26 cellular contexts compared by ENCODE assay signal in the genomic region with DNA sequence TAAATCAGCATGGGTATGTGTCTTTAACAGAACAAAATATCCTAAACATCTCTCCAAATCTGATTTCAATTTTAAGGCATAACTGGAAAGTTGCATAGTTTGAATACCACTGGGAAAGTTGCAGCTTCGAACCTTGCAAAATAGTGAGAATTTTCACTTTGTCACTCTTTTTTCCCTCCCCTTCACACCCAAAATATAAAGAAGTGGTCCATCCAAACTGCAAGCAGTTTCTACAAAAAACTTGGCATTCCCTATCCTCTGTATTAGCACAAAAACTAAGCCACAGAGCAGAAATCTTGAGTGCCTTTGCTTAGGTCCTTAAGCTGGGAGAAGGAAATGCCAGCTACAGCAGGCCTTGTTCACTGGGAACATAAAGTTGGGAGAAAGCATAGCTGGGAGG.
DNase-seq lines count a peak whose midpoint lies in the region; ATAC-seq, FAIRE-seq and TF ChIP-seq lines count a peak whose summit lies in the region.
"Had no signal": no experiment of that assay in that cellular context is flagged by ENCODE, and none has a peak within 500 bp of the region (broad histone marks: within the 10 kb centered on the region; RNA-seq: fewer than 3 reads in every experiment).

No MANE protein-coding gene starts in this region.

- H3K27me3 Mint-ChIP-seq in GM23338 (ENCODE audit: insufficient read depth, low read depth, poor library complexity): peaks cover 4% of the 10 kb centered on the region
- H3K27me3 Mint-ChIP-seq in endodermal cell (ENCODE audit: insufficient read depth): no peaks in the 10 kb centered on the region

- no peaks in the 10 kb centered on the region for H3K36me3 ChIP-seq in GM23338 (ENCODE audit: insufficient read depth)
- no peaks in the 10 kb centered on the region for H3K36me3 ChIP-seq in esophagus squamous epithelium
- no peaks in the 10 kb centered on the region for H3K36me3 ChIP-seq in sigmoid colon
- no peaks in the 10 kb centered on the region for H3K36me3 ChIP-seq in endodermal cell (ENCODE audit: control insufficient read depth, insufficient read depth, low read length)
- H3K36me3 ChIP-seq: left lung had no signal

- 90% methylated on average over 1 of the region's 1 CpG for WGBS in A549 (ENCODE audit: missing lambda C conversion rate)
- 65 to 68% methylated on average over 1 of the region's 1 CpG for WGBS in esophagus squamous epithelium, 2 donors
- WGBS in sigmoid colon, 2 donors: 91 to 94% methylated on average over 1 of the region's 1 CpG
- WGBS in endodermal cell (ENCODE audit: insufficient coverage in 1 of 2, insufficient read length in 1 of 2), 2 experiments: 78 to 91% methylated on average over 1 of the region's 1 CpG

- TF ChIP-seq CTCF in A549 (IDR thresholded peaks at IDR 0.05) (no peak), GM23338 (conservative IDR thresholded peaks at IDR 0.05; ENCODE audit: low read depth in 2 of 2) (no peak), esophagus squamous epithelium (IDR thresholded peaks at IDR 0.05) (no peak), sigmoid colon (IDR thresholded peaks at IDR 0.05) (no peak), endodermal cell (conservative IDR thresholded peaks at IDR 0.05) (no peak)

- no peak overlapping the region for H3K9ac ChIP-seq in endodermal cell (ENCODE audit: extremely low read depth, low read length, poor library complexity, severe bottlenecking)

- peak overlapping the region; percentile 25; the same call in 1 of the 2 replicates for H2AFZ ChIP-seq in GM23338
- H2AFZ ChIP-seq: hepatocyte had no signal

- TF ChIP-seq RAD21 in A549 (conservative IDR thresholded peaks at IDR 0.05 in 1 of 2, IDR thresholded peaks at IDR 0.05 in 1 of 2): no peak

- H3K27me3 ChIP-seq in GM23338 (ENCODE audit: insufficient read depth) (no peaks in the 10 kb centered on the region), esophagus squamous epithelium (peaks cover 0 to 18% (median 0%) of the 10 kb centered on the region in 4 donors), sigmoid colon (peaks cover 0 to 20% (median 5%) of the 10 kb centered on the region in 3 donors), endodermal cell (ENCODE audit: control insufficient read depth, insufficient read depth, low read length, poor library complexity, severe bottlenecking) (no peaks in the 10 kb centered on the region)
- H3K27me3 ChIP-seq: left lung had no signal

- H3K4me1 ChIP-seq in A549 (peaks cover 62% of the 10 kb centered on the region), GM23338 (ENCODE audit: insufficient read depth) (peaks cover 62% of the 10 kb centered on the region), esophagus squamous epithelium (peaks cover 0 to 21% (median 3%) of the 10 kb centered on the region in 3 donors), sigmoid colon (peaks cover 0 to 4% (median 0%) of the 10 kb centered on the region in 4 donors), endodermal cell (ENCODE audit: control insufficient read depth, insufficient read depth, low read length) (peaks cover 6% of the 10 kb centered on the region)
- H3K4me1 ChIP-seq: left lung had no signal

- H3K9me3 ChIP-seq in A549 (no peaks in the 10 kb centered on the region), esophagus squamous epithelium (no peaks in the 10 kb centered on the region), sigmoid colon (no peaks in the 10 kb centered on the region), endodermal cell (ENCODE audit: control insufficient read depth, low read length) (no peaks in the 10 kb centered on the region)
- H3K9me3 ChIP-seq: left lung had no signal

- TF ChIP-seq EP300 in A549 (IDR thresholded peaks at IDR 0.05): no peak
- TF ChIP-seq EP300 in sigmoid colon (IDR thresholded peaks at IDR 0.05): no peak

- H3K4me2 ChIP-seq in A549 (no peak overlapping the region), GM23338 (0 out of 2 replicates have a peak overlapping the region, but pooled peaks have one; percentile 25)
- H3K4me2 ChIP-seq: hepatocyte had no signal

- CTCF ChIA-PET in A549 (lab: Yijun Ruan, JAX): interaction anchor here (0.7 to 15.1 kb wide), 3 partner anchors 8 to 433 kb away, joined by 3 to 461 read pairs (median 3); a partner anchor contains a TSS

- TF ChIP-seq POLR2A in A549 (IDR thresholded peaks at IDR 0.05; ENCODE audit: low read length) (no peak), esophagus squamous epithelium (IDR thresholded peaks at IDR 0.05) (no peak), sigmoid colon (IDR thresholded peaks at IDR 0.05) (no peak)

- peaks cover 5% of the 10 kb centered on the region; the same call in 1 of the 2 replicates for H3K9me2 ChIP-seq in GM23338 (ENCODE audit: insufficient read depth)

- H3K27ac ChIP-seq in A549 (peak overlapping the region; percentile 26 to 59; a peak in 4 of 6 replicates), GM23338 (ENCODE audit: low read depth) (no peak overlapping the region), esophagus squamous epithelium (peak overlapping the region in 3 of 4 donors; percentile 38 to 68 (median 53)), sigmoid colon (peak overlapping the region; percentile 39 to 59 (median 48)), endodermal cell (ENCODE audit: low read depth, low read length) (no peak overlapping the region)
- H3K27ac ChIP-seq: hepatocyte, left lung had no signal

- no peak overlapping the region for H3K4me3 Mint-ChIP-seq in GM23338
- H3K4me3 Mint-ChIP-seq in endodermal cell: no peak overlapping the region
- H3K4me3 Mint-ChIP-seq: activated CD4-positive, alpha-beta memory T cell treated with anti-CD3 and anti-CD28 coated beads for 36 hours; brain; CD4-positive, CD25-positive, alpha-beta regulatory T cell; immature natural killer cell had no signal

- H3K79me2 ChIP-seq in GM23338 (replicated peaks; ENCODE audit: insufficient read depth): no peaks in the 10 kb centered on the region
- H3K79me2 ChIP-seq: hepatocyte had no signal

- no peaks in the 10 kb centered on the region for H3K9me3 Mint-ChIP-seq in GM23338
- no peaks in the 10 kb centered on the region for H3K9me3 Mint-ChIP-seq in endodermal cell
- H3K9me3 Mint-ChIP-seq: activated CD4-positive, alpha-beta memory T cell treated with anti-CD3 and anti-CD28 coated beads for 36 hours; CD4-positive, CD25-positive, alpha-beta regulatory T cell; immature natural killer cell had no signal

- POLR2A ChIA-PET in A549 (lab: Yijun Ruan, JAX): interaction anchor here (1.5 kb wide), 1 partner anchor 401 kb away, joined by 4 read pairs; no protein-coding TSS in a partner anchor

- DNase-seq in A549 (ENCODE audit: low read depth in 1 of 2, low spot score in 1 of 2) (no peak), GM23338 (ENCODE audit: low spot score) (no peak), esophagus squamous epithelium (lab: John Stamatoyannopoulos, UW) (no peak), sigmoid colon (no peak), NCI-H1105 treated with DMSO at 0.1 percent for 48 hours (lab: John Stamatoyannopoulos, UW) (no peak), endodermal cell (no peak), NCI-H82 (lab: John Stamatoyannopoulos, UW) (no peak)
- DNase-seq: activated CD4-positive, alpha-beta memory T cell treated with anti-CD3 and anti-CD28 coated beads for 36 hours; activated CD4-positive, CD25-positive, alpha-beta regulatory T cell; activated effector memory CD4-positive, alpha-beta T cell treated with Interleukin-2 at 50 U/mL for 16 hours; CD4-positive, CD25-positive, alpha-beta regulatory T cell; effector memory CD4-positive, alpha-beta T cell; immature natural killer cell; KBM-7; left lung; NCI-H1694 treated with DMSO at 0.1 percent for 48 hours; NCI-H526 treated with DMSO at 0.1 percent for 48 hours; stimulated activated CD4-positive, alpha-beta T cell treated with anti-CD3 and anti-CD28 coated beads, Interleukin-4, amount 100 ng/mL, for 1 hour; stimulated activated naive CD8-positive, alpha-beta T cell treated with anti-CD3 and anti-CD28 coated beads, Interleukin-15, Interleukin-2, amounts not matched to agents 100 U/mL and 50 U/mL, for 24 hours; T1000 had no signal

- no peaks in the 10 kb centered on the region for H4K20me1 ChIP-seq in GM23338 (replicated peaks; ENCODE audit: insufficient read depth)

- no peak for FAIRE-seq in A549 (lab: Jason Lieb, UNC)
- FAIRE-seq: G401.6 had no signal

- H3K4me1 Mint-ChIP-seq in GM23338 (peaks cover 52% of the 10 kb centered on the region), endodermal cell (peaks cover 30% of the 10 kb centered on the region)

- no peak for ATAC-seq in A549
- no peak for ATAC-seq in GM23338
- no peak for ATAC-seq in GM21381 (IDR thresholded peaks at IDR 0.05; ENCODE audit: unreplicated experiment)
- ATAC-seq: left lung; stimulated activated naive CD8-positive, alpha-beta T cell treated with anti-CD3 and anti-CD28 coated beads, Interleukin-15, Interleukin-2, amounts not matched to agents 100 U/mL and 50 U/mL, for 24 hours had no signal

- no peaks in the 10 kb centered on the region for H3K36me3 Mint-ChIP-seq in GM23338 (ENCODE audit: low read depth)
- H3K36me3 Mint-ChIP-seq in endodermal cell (ENCODE audit: low read depth): no peaks in the 10 kb centered on the region
- H3K36me3 Mint-ChIP-seq: activated CD4-positive, alpha-beta memory T cell treated with anti-CD3 and anti-CD28 coated beads for 36 hours; CD4-positive, CD25-positive, alpha-beta regulatory T cell; immature natural killer cell had no signal

- H3K27ac Mint-ChIP-seq in GM23338 (no peak overlapping the region), endodermal cell (no peak overlapping the region)
- H3K27ac Mint-ChIP-seq: activated CD4-positive, alpha-beta memory T cell treated with anti-CD3 and anti-CD28 coated beads for 36 hours; CD4-positive, CD25-positive, alpha-beta regulatory T cell; immature natural killer cell; progenitor cell of endocrine pancreas had no signal

- intact Hi-C loops in esophagus squamous epithelium (cut with DNase I) (no loop called here), sigmoid colon (cut with DNase I) (loop anchor here (5.0 to 10.0 kb wide), 2 partner anchors 622 to 885 kb away; no protein-coding TSS in a partner anchor)

- H3K4me3 ChIP-seq in A549 (no peak overlapping the region), GM23338 (no peak overlapping the region), esophagus squamous epithelium (no peak overlapping the region), sigmoid colon (no peak overlapping the region), endodermal cell (ENCODE audit: low read length) (no peak overlapping the region)
- H3K4me3 ChIP-seq: hepatocyte, left lung, smooth muscle cell had no signal

- no peaks in the 10 kb centered on the region for H3F3A ChIP-seq in GM23338 (replicated peaks; ENCODE audit: low read depth)

TF ChIP-seq in A549, 52 proteins besides CTCF, POLR2A, EP300 and RAD21 (continues in another document):
- no peak for TF ChIP-seq ZFP36 (IDR thresholded peaks at IDR 0.05; ENCODE audit: borderline replicate concordance, partially characterized antibody)
- no peak for TF ChIP-seq FOSL2 (IDR thresholded peaks at IDR 0.05)
- TF ChIP-seq FOSL2 (CRISPR knock-in tag; IDR thresholded peaks at IDR 0.05): no peak
- no peak for TF ChIP-seq SMC3 (IDR thresholded peaks at IDR 0.05)

TF ChIP-seq in GM23338, 12 proteins besides CTCF, POLR2A, EP300 and RAD21:
- TF ChIP-seq ZNF331 (CRISPR knock-in tag; IDR thresholded peaks at IDR 0.05; ENCODE audit: low read depth) (no peak), CREB1 (CRISPR knock-in tag; IDR thresholded peaks at IDR 0.05; ENCODE audit: low read depth) (no peak)

Comparison
In these comparisons a context has a peak if more than half of its experiments do, and no peak if none do; other contexts are left out.
1. H3K27ac ChIP-seq: peak in A549 (2 of 2), esophagus squamous epithelium (3 of 4) and sigmoid colon (4 of 4); none in GM23338 (single experiment) and endodermal cell (single experiment).